ENCODE assay signal across 19 cellular contexts in genomic region chr2:175684466-175684865, GRCh38.
"Had no signal": no experiment of that assay in that cellular context is flagged by ENCODE, and none has a peak within 500 bp of the region (broad histone marks: within the 10 kb centered on the region; RNA-seq: fewer than 3 reads in every experiment).

No MANE protein-coding gene starts in this region.

- H3K36me3 Mint-ChIP-seq: stimulated activated naive B cell treated with anti-CD40 and anti-IgM and Interleukin-4, amounts not matched to agents 10 μg/mL and 1 μg/mL and 100 μg/mL, for 72 hours had no signal

- H3K4me3 ChIP-seq: gastroesophageal sphincter, tibial artery, vagina had no signal

- DNase-seq: activated CD4-positive, alpha-beta T cell treated with anti-CD3 and anti-CD28 coated beads, Interleukin-2, amount 50 U/mL, for 1 hour; activated CD8-positive, alpha-beta memory T cell treated with anti-CD3 and anti-CD28 coated beads for 24 hours; anterior cingulate cortex; brain microvascular endothelial cell; cerebellar nuclear complex; effector memory CD4-positive, alpha-beta T cell; kidney; nucleus accumbens; stimulated activated CD4-positive, alpha-beta T cell treated with anti-CD3 and anti-CD28 coated beads, Interleukin-15, amount 100 ng/mL, for 24 hours; stimulated activated CD4-positive, alpha-beta T cell treated with anti-CD3 and anti-CD28 coated beads, Interleukin-4, amount 100 ng/mL, for 1 hour; stimulated activated naive B cell treated with anti-CD40 and anti-IgM and Interleukin-4, amounts not matched to agents 10 μg/mL and 1 μg/mL and 100 μg/mL, for 72 hours; T1000; tibial artery had no signal

- FAIRE-seq: kidney had no signal

- ATAC-seq: activated CD4-positive, CD25-positive, alpha-beta regulatory T cell treated with anti-CD3 and anti-CD28 coated beads, Interleukin-2, amount 50 U/mL, for 24 hours; gastroesophageal sphincter; stimulated activated naive B cell treated with anti-CD40 and anti-IgM and Interleukin-4, amounts not matched to agents 10 μg/mL and 1 μg/mL and 100 μg/mL, for 72 hours had no signal

- H3K9me3 ChIP-seq: gastroesophageal sphincter, tibial artery, vagina had no signal

- H3K27me3 ChIP-seq: brain microvascular endothelial cell, vagina had no signal

- H3K27ac Mint-ChIP-seq: activated T-helper 1 cell treated with anti-CD3 and anti-CD28 coated beads, Interleukin-12 subunit alpha, Interleukin-12 subunit beta, Interleukin-2, Interleukin-4 antibody, amounts not matched to agents 30 ng/mL and 10 ng/mL and 1 ng/mL, durations not matched to agents 14 hours and 24 hours and 36 hours; nephron; stimulated activated naive B cell treated with anti-CD40 and anti-IgM and Interleukin-4, amounts not matched to agents 10 μg/mL and 1 μg/mL and 100 μg/mL, for 72 hours had no signal

- H3K4me1 Mint-ChIP-seq: nephron; stimulated activated naive B cell treated with anti-CD40 and anti-IgM and Interleukin-4, amounts not matched to agents 10 μg/mL and 1 μg/mL and 100 μg/mL, for 72 hours had no signal

- H3K9me3 Mint-ChIP-seq: activated T-helper 1 cell treated with anti-CD3 and anti-CD28 coated beads, Interleukin-12 subunit alpha, Interleukin-12 subunit beta, Interleukin-2, Interleukin-4 antibody, amounts not matched to agents 30 ng/mL and 10 ng/mL and 1 ng/mL, durations not matched to agents 14 hours and 24 hours and 36 hours; nephron; stimulated activated naive B cell treated with anti-CD40 and anti-IgM and Interleukin-4, amounts not matched to agents 10 μg/mL and 1 μg/mL and 100 μg/mL, for 72 hours had no signal

- H3K4me1 ChIP-seq: gastroesophageal sphincter, tibial artery, vagina had no signal

- H3K36me3 ChIP-seq: brain microvascular endothelial cell, gastroesophageal sphincter, tibial artery, vagina had no signal

- H3K4me3 Mint-ChIP-seq: activated T-helper 1 cell treated with anti-CD3 and anti-CD28 coated beads, Interleukin-12 subunit alpha, Interleukin-12 subunit beta, Interleukin-2, Interleukin-4 antibody, amounts not matched to agents 30 ng/mL and 10 ng/mL and 1 ng/mL, durations not matched to agents 14 hours and 24 hours and 36 hours; nephron; stimulated activated naive B cell treated with anti-CD40 and anti-IgM and Interleukin-4, amounts not matched to agents 10 μg/mL and 1 μg/mL and 100 μg/mL, for 72 hours had no signal

- H3K27ac ChIP-seq: brain microvascular endothelial cell, epithelial cell of prostate, gastroesophageal sphincter, tibial artery, vagina had no signal
